ENCODE assay signal across 8 cellular contexts in the genomic region with DNA sequence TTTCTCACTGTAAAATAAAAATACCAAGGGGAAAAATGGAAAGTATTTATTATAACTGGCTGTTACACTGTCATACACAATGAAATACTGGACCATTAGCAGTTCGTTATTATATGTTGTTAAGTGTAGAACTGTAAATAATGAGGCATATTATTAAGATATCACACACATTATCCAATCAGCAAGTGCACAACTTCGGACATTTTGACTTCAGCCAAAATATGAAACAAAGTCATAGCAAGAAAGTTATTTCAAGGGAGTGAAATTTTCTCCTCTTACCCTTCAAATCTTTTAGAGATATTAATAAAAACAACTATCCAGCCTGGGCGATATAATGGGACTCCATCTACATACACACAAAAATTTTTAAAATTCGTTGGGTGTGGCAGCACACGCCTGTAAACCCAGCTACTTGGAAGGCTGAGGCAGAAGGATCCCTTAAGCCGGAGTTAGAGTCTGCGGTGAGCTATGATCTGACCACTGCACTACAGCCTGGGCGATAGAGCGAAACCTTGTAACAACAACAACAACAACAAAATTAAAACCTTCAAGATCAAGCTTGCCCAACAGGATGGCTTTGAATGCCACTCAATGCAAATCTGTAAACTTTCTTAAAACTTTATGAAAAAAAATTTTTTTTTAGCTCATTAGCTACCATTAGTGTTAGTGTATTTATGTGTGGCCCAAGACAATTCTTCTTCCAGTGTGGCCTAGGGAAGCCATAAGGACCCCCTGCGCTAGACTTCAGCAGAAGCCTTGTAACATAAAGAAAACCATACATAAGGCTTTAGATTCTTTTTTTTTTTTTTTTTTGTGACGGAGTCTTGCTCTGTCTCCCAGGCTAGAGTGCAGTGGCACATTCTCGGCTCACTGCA.
DNase-seq lines count a peak whose midpoint lies in the region; ATAC-seq and TF ChIP-seq lines count a peak whose summit lies in the region.

No MANE protein-coding gene starts in this region.

- H3K4me3 ChIP-seq in GM06990 (replicated peaks; ENCODE audit: low read depth, low read length) (peak overlapping the region; percentile 89), astrocyte of the cerebellum (ENCODE audit: low read depth, low read length) (peak overlapping the region; percentile 68), mucosa of stomach (ENCODE audit: low read length) (peak overlapping the region; percentile 68)

- no peaks in the 10 kb centered on the region for H3K4me1 ChIP-seq in mucosa of stomach (ENCODE audit: control insufficient read depth, insufficient read depth, low read length)

- H3K27me3 ChIP-seq in GM06990 (replicated peaks; ENCODE audit: control insufficient read depth, insufficient read depth, low read length) (no peaks in the 10 kb centered on the region), mucosa of stomach (ENCODE audit: control insufficient read depth, insufficient read depth, low read length) (no peaks in the 10 kb centered on the region)

- no peak for ATAC-seq in HG03045 (IDR thresholded peaks at IDR 0.05; ENCODE audit: unreplicated experiment)

- peak overlapping the region; percentile 81 for H3K9ac ChIP-seq in mucosa of stomach (ENCODE audit: low read length)

- H3K36me3 ChIP-seq in GM06990 (ENCODE audit: control insufficient read depth, insufficient read depth, low read length): no peaks in the 10 kb centered on the region
- no peaks in the 10 kb centered on the region for H3K36me3 ChIP-seq in mucosa of stomach (ENCODE audit: control insufficient read depth, insufficient read depth, low read length)

- DNase-seq in GM06990 (ENCODE audit: extremely low read depth, insufficient read length) (peak; percentile 21), KG1 (lab: John Stamatoyannopoulos, UW) (peak; percentile 70), astrocyte of the cerebellum (ENCODE audit: low read depth) (no peak), NCI-H526 treated with DMSO at 0.1 percent for 48 hours (lab: John Stamatoyannopoulos, UW) (no peak), HuH-7.5 (ENCODE audit: low spot score) (no peak)
- no peak for DNase-seq in stimulated activated naive CD4-positive, alpha-beta T cell (lab: John Stamatoyannopoulos, UW)

- in situ Hi-C loops in astrocyte of the cerebellum (cut with HindIII; ENCODE audit: low sequenced_read_pairs): no loop called here

- H3K9me3 ChIP-seq in mucosa of stomach (ENCODE audit: control insufficient read depth, low read length): no peaks in the 10 kb centered on the region

- TF ChIP-seq CTCF in GM06990 (IDR thresholded peaks at IDR 0.05; ENCODE audit: insufficient read depth, low read length, poor library complexity, severe bottlenecking) (no peak), astrocyte of the cerebellum (IDR thresholded peaks at IDR 0.05; ENCODE audit: low read depth, low read length, missing control alignments) (no peak)

Comparison
In these comparisons a context has a peak if more than half of its experiments do, and no peak if none do; other contexts are left out.
1. DNase-seq: peak in GM06990 (single experiment) and KG1 (single experiment); none in astrocyte of the cerebellum (single experiment), stimulated activated naive CD4-positive, alpha-beta T cell (0 of 6), NCI-H526 treated with DMSO at 0.1 percent for 48 hours (single experiment) and HuH-7.5 (single experiment).
2. Peak in every context shown above with its lines, with median percentiles within 50 percentile points of each other: H3K4me3 ChIP-seq.